8 cellular contexts compared by ENCODE assay signal in genomic region chr17:28645576-28645939, GRCh38. TPM values are rescaled to one million over a fixed set of nuclear protein-coding genes. Genes with fewer than 3 reads are reported as not detected.
DNase-seq lines count a peak whose midpoint lies in the region; ATAC-seq, FAIRE-seq and TF ChIP-seq lines count a peak whose summit lies in the region.

No MANE protein-coding gene starts in this region.

- WGBS in pancreas, 2 donors: 16 to 20% methylated on average over 8 of the region's 8 CpGs

- intact Hi-C loops in Caco-2 (cut with micrococcal nuclease; ENCODE audit: unreplicated experiment): loop anchor here (1.0 to 10.0 kb wide), 5 partner anchors 17 to 81 kb away; partner anchors contain the start of genes RPL23A, SPAG5, SUPT6H and TLCD1
- intact Hi-C loops in PC-9 (cut with micrococcal nuclease; ENCODE audit: unreplicated experiment): loop anchor here (5.0 kb wide), 3 partner anchors 107 to 472 kb away; partner anchors contain the start of gene DHRS13
- intact Hi-C loops in pancreas (cut with DNase I): no loop called here

- peaks cover 15% of the 10 kb centered on the region for H4K20me1 ChIP-seq in PC-9 (ENCODE audit: insufficient read depth)

- no peak for ATAC-seq in pancreas
- no peak for ATAC-seq in esophagus mucosa
- no peak for ATAC-seq in HG03025 (IDR thresholded peaks at IDR 0.05; ENCODE audit: low FRiP score, unreplicated experiment)
- no peak for ATAC-seq in GM21381 (IDR thresholded peaks at IDR 0.05; ENCODE audit: unreplicated experiment)

- peak overlapping the region; percentile 85 for H3K27ac Mint-ChIP-seq in Caco-2 (ENCODE audit: unreplicated experiment)

- H3K4me1 Mint-ChIP-seq in Caco-2 (ENCODE audit: low read depth, unreplicated experiment): peaks cover 26% of the 10 kb centered on the region

- H3K27me3 ChIP-seq in Caco-2 (replicated peaks; ENCODE audit: control insufficient read depth, insufficient read depth, low read length) (no peaks in the 10 kb centered on the region), PC-9 (ENCODE audit: insufficient read depth, low read depth) (no peaks in the 10 kb centered on the region), pancreas (no peaks in the 10 kb centered on the region)

- peaks cover 21% of the 10 kb centered on the region for H3F3A ChIP-seq in PC-9 (ENCODE audit: insufficient read depth, low read depth)

- FAIRE-seq in pancreas (lab: Jason Lieb, UNC): no peak

- DNase-seq in Caco-2 (no peak), PC-9 (no peak), epithelial cell of esophagus (ENCODE audit: low read depth) (no peak), pancreas (no peak), GM13976 (ENCODE audit: low spot score) (no peak)

- TF ChIP-seq CTCF in Caco-2 (IDR thresholded peaks at IDR 0.05; ENCODE audit: insufficient read depth in 1 of 2, low read depth in 1 of 2, low read length in 1 of 2, severe bottlenecking in 1 of 2, unreplicated experiment in 1 of 2): no peak
- TF ChIP-seq CTCF in PC-9 (conservative IDR thresholded peaks at IDR 0.05): no peak
- no peak for TF ChIP-seq CTCF in epithelial cell of esophagus (IDR thresholded peaks at IDR 0.05; ENCODE audit: insufficient read depth, low read depth, low read length, missing control alignments)
- TF ChIP-seq CTCF in pancreas (IDR thresholded peaks at IDR 0.05): no peak
- no peak for TF ChIP-seq CTCF in GM13976 (IDR thresholded peaks at IDR 0.05; ENCODE audit: borderline replicate concordance, control extremely low read depth, extremely low read depth, insufficient read depth, missing control alignments)

- peaks cover 24% of the 10 kb centered on the region for H3K79me2 ChIP-seq in PC-9 (ENCODE audit: low read depth)

- no peaks in the 10 kb centered on the region for H3K9me2 ChIP-seq in PC-9 (ENCODE audit: insufficient read depth)

- peak overlapping the region; percentile 80 for H3K4me2 ChIP-seq in PC-9

- H2AFZ ChIP-seq in PC-9: peak overlapping the region; percentile 79

- H3K27ac ChIP-seq in PC-9 (peak overlapping the region; percentile 31; the same call in 1 of the 2 replicates), pancreas (peak overlapping the region; percentile 73 to 96 (median 86))

- in situ Hi-C loops in GM13976 (cut with MboI; ENCODE audit: low sequenced_read_pairs, unreplicated experiment): no loop called here

- BruUV-seq in Caco-2 (replicated peaks; lab: Mats Ljungman, UMichigan) (TSS peak; percentile 96), PC-9 (replicated peaks; lab: Mats Ljungman, UMichigan) (TSS peak; percentile 97)

- CTCF ChIA-PET in Caco-2 (lab: Charles Lee): interaction anchor here (0.6 to 2.6 kb wide), 7 partner anchors 16 to 98 kb away, joined by 3 to 26 read pairs (median 4); partner anchors contain the start of genes PIGS, RPL23A, SDF2 and SUPT6H
- CTCF ChIA-PET in PC-9 (lab: Charles Lee): interaction anchor here (0.7 to 2.9 kb wide), 2 partner anchors 30 to 81 kb away, joined by 3 to 14 read pairs; partner anchors contain the start of gene TLCD1

- H3K4me3 ChIP-seq in Caco-2 (ENCODE audit: low read depth, low read length) (peak overlapping the region; percentile 62), PC-9 (peak overlapping the region; percentile 91), epithelial cell of esophagus (ENCODE audit: low read length) (peak overlapping the region; percentile 67), pancreas (peak overlapping the region; percentile 35 to 90 (median 86))

- H3K9me3 ChIP-seq in Caco-2 (no peaks in the 10 kb centered on the region), PC-9 (ENCODE audit: insufficient read depth, low read depth) (no peaks in the 10 kb centered on the region), pancreas (no peaks in the 10 kb centered on the region)

- POLR2A ChIA-PET in Caco-2 (lab: Charles Lee): interaction anchor here (0.5 to 2.2 kb wide), 11 partner anchors 16 to 306 kb away, joined by 3 to 13 read pairs (median 5); partner anchors contain the start of genes PHF12, PIGS, RPL23A and SDF2
- POLR2A ChIA-PET in PC-9 (lab: Charles Lee; ENCODE audit: unreplicated experiment): interaction anchor here (0.7 kb wide), 1 partner anchor 32 kb away, joined by 4 read pairs; the partner anchor contains the start of gene RSKR

- peak overlapping the region; percentile 94 for H3K4me3 Mint-ChIP-seq in Caco-2 (ENCODE audit: unreplicated experiment)

- no peaks in the 10 kb centered on the region for H3K9me3 Mint-ChIP-seq in Caco-2 (ENCODE audit: unreplicated experiment)

- peaks cover 70% of the 10 kb centered on the region for H3K36me3 Mint-ChIP-seq in Caco-2 (ENCODE audit: insufficient read depth, unreplicated experiment)

- peaks cover 4% of the 10 kb centered on the region; the same call in 1 of the 2 replicates for H3K36me3 ChIP-seq in Caco-2 (ENCODE audit: control insufficient read depth, insufficient read depth, low read length)
- H3K36me3 ChIP-seq in PC-9 (ENCODE audit: low read depth): peaks cover 27% of the 10 kb centered on the region; the same call in 1 of the 2 replicates
- H3K36me3 ChIP-seq in pancreas: peaks cover 6 to 15% (median 8%) of the 10 kb centered on the region in 3 donors

- H3K27me3 Mint-ChIP-seq in Caco-2 (ENCODE audit: insufficient read depth, unreplicated experiment): no peaks in the 10 kb centered on the region

- peaks cover 23% of the 10 kb centered on the region for H3K4me1 ChIP-seq in Caco-2
- H3K4me1 ChIP-seq in PC-9 (replicated peaks; ENCODE audit: insufficient read depth): peaks cover 17% of the 10 kb centered on the region
- H3K4me1 ChIP-seq in pancreas: peaks cover 15 to 27% (median 24%) of the 10 kb centered on the region in 3 donors

RNA-seq across cellular contexts. Expression of gene BLTP2, which starts 0.6 kb away (rescaled TPM):
- 154 and 176 TPM in 2 replicates for total RNA-seq in Caco-2 (2022)
- total RNA-seq in PC-9 (2021): 161 and 204 TPM in 2 replicates
- 10 to 100 TPM; 45.5 to 78.9 (median 55.2) TPM for total RNA-seq in pancreas
- polyA plus RNA-seq in pancreas: 10 to 100 TPM; 22.4 to 25.4 TPM
- 67.9 TPM for total RNA-seq in esophagus mucosa

RNA-seq across cellular contexts. Expression of gene SDF2, which starts 16.1 kb away (rescaled TPM):
- total RNA-seq in Caco-2 (2022) (63.5 and 64.9 TPM in 2 replicates), PC-9 (2021) (38.9 and 43.7 TPM in 2 replicates), pancreas (10 to 100 TPM; 13.8 to 32.0 (median 18.7) TPM), esophagus mucosa (29.0 TPM)
- polyA plus RNA-seq in pancreas: 10 to 100 TPM; 16.6 to 38.6 TPM

RNA-seq across cellular contexts. Expression of gene SUPT6H, which starts 16.4 kb away (rescaled TPM):
- total RNA-seq in Caco-2 (2022) (127 and 129 TPM in 2 replicates), PC-9 (2021) (46.7 and 63.3 TPM in 2 replicates), pancreas (10 to 100 TPM; 21.8 to 31.3 (median 26.4) TPM), esophagus mucosa (31.8 TPM)
- 10 to 100 TPM; 41.5 to 49.0 TPM for polyA plus RNA-seq in pancreas

RNA-seq across cellular contexts. Expression of gene RSKR, which starts 31.6 kb away (rescaled TPM):
- total RNA-seq in Caco-2 (2022) (15.7 and 18.9 TPM in 2 replicates), PC-9 (2021) (21.7 and 25.8 TPM in 2 replicates), pancreas (1 to 10 TPM; 2.2 to 6.1 (median 3.0) TPM), esophagus mucosa (4.2 TPM)
- 1 to 10 TPM; 3.9 to 6.9 TPM for polyA plus RNA-seq in pancreas

RNA-seq across cellular contexts. Expression of gene SPAG5, which starts 46.7 kb away (rescaled TPM):
- 113 TPM in 2 replicates for total RNA-seq in Caco-2 (2022)
- total RNA-seq in PC-9 (2021): 101 and 109 TPM in 2 replicates
- 1 to 10 TPM in 5 of 6 donors, under 1 TPM in 1; 0.93 to 2.7 (median 1.7) TPM for total RNA-seq in pancreas
- 1 to 10 TPM; 3.9 to 7.4 TPM for polyA plus RNA-seq in pancreas
- 24.3 TPM for total RNA-seq in esophagus mucosa

Comparison
In these comparisons a context has a peak if more than half of its experiments do, and no peak if none do; other contexts are left out.
1. intact Hi-C loops: an anchor here in Caco-2 (1.0 to 10.0 kb wide) and PC-9 (5.0 kb wide); none called in pancreas.